1 cellular context compared by ENCODE assay signal in the genomic region with DNA sequence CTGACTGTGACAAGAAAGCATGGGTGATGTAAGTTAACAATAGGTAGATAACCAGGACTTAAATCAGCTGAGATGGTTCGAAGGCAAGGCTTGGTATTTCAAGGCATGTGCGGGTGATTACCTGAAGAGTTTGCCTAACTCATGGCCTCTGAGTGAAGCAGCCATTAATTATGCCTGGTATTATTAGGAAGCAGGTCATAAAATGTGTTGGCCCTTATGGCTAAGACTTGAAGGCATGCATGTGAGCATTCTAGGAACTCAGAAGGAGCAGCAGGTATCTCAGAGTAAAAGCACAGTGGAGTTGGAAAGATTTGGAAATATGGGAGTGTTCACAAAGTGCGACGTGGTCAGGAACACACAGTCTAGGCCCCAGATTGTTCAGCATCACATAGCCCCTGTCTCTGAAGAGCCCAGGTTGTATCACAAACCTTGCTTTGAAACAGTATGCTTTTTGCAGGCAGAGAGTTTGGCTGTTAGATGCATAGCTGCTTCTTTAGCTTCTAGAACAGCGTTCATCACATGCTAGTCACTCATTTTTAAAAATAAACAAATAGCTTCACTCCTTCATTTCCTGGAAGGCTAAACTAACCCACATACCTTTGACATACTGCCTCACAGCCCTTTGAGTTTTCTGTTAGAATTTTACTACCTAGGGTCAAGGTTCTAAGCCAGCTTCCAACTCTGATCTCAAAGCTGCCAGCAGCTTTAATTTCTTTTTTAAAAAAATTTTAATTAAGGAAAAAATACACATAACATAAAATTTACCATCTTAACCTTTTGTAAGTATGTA.
TF ChIP-seq lines count a peak whose summit lies in the region.

No MANE protein-coding gene starts in this region.

TF ChIP-seq in H1, 55 proteins besides CTCF, POLR2A, EP300 and RAD21:
- TF ChIP-seq TBP (IDR thresholded peaks at IDR 0.05; ENCODE audit: low read depth, low read length) (no peak), KDM4A (IDR thresholded peaks at IDR 0.05; ENCODE audit: low read depth, low read length, severe bottlenecking) (no peak), GABPA (IDR thresholded peaks at IDR 0.05; ENCODE audit: borderline replicate concordance, insufficient read depth, low read length) (no peak), NANOG (IDR thresholded peaks at IDR 0.05; ENCODE audit: insufficient read depth, low read depth, low read length, poor library complexity, severe bottlenecking) (no peak), MAFK (IDR thresholded peaks at IDR 0.05; ENCODE audit: low read depth, low read length) (no peak), RBBP5 (IDR thresholded peaks at IDR 0.05; ENCODE audit: borderline replicate concordance, low read depth, low read length) (no peak)
